Comparison of ENCODE assay signal across 2 cellular contexts in the genomic region with DNA sequence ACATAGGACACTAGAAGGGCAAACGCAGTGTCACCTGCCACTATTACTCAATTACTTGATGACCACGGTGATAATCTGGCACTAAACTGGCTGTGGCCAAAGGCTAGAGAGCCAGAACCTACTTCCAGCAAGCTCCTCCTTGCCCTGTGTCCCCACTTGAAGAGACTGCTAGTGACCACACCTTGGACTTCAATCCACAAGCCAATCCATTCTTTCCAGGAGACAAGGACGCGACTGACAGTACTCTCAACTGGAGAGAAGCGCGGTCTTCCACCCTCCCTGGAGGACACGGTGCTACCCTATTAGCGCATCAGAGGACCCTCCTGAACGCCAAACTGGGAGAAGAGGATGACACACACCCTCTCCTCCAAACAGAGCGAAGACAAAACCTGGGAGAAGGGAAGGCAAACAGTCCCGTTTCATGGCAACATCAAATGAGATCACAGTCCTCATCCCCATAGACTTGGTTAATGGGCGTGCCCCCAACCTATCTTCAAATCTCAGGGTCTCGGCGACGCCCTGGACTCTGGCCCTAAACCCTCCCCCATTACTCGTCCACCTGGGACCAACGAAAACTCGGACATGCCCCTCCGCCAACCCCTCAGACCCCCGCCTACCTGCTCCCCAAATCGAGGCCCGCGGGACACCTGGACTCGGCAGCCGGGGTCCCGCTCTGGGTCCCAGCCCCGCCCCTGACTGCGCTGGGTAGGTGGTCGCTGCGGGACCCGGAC.
TF ChIP-seq lines count a peak whose summit lies in the region.

No MANE protein-coding gene starts in this region.

TF ChIP-seq in GM23338, 12 proteins besides CTCF, POLR2A, EP300 and RAD21:
- TF ChIP-seq EZH2phosphoT487 (IDR thresholded peaks at IDR 0.05; ENCODE audit: unreplicated experiment): no peak
- no peak for TF ChIP-seq ZNF331 (CRISPR knock-in tag; IDR thresholded peaks at IDR 0.05; ENCODE audit: low read depth)
- no peak for TF ChIP-seq REST (IDR thresholded peaks at IDR 0.05; ENCODE audit: unreplicated experiment)
- no peak for TF ChIP-seq ZNF114 (CRISPR knock-in tag; IDR thresholded peaks at IDR 0.05)
- TF ChIP-seq JUNB (IDR thresholded peaks at IDR 0.05; ENCODE audit: unreplicated experiment): no peak
- no peak for TF ChIP-seq EZH2 (IDR thresholded peaks at IDR 0.05; ENCODE audit: low read depth, unreplicated experiment)
- TF ChIP-seq POLR2AphosphoS5 (IDR thresholded peaks at IDR 0.05; ENCODE audit: low read depth): no peak

TF ChIP-seq in K562, 482 proteins besides CTCF, POLR2A, EP300 and RAD21:
- no peak for TF ChIP-seq TRIM28 (IDR thresholded peaks at IDR 0.05)
- 0 out of 2 replicates have a peak, but pooled peaks have one; percentile 25 for TF ChIP-seq HBP1 (CRISPR knock-in tag; IDR thresholded peaks at IDR 0.05)
- TF ChIP-seq, protein P1, sequence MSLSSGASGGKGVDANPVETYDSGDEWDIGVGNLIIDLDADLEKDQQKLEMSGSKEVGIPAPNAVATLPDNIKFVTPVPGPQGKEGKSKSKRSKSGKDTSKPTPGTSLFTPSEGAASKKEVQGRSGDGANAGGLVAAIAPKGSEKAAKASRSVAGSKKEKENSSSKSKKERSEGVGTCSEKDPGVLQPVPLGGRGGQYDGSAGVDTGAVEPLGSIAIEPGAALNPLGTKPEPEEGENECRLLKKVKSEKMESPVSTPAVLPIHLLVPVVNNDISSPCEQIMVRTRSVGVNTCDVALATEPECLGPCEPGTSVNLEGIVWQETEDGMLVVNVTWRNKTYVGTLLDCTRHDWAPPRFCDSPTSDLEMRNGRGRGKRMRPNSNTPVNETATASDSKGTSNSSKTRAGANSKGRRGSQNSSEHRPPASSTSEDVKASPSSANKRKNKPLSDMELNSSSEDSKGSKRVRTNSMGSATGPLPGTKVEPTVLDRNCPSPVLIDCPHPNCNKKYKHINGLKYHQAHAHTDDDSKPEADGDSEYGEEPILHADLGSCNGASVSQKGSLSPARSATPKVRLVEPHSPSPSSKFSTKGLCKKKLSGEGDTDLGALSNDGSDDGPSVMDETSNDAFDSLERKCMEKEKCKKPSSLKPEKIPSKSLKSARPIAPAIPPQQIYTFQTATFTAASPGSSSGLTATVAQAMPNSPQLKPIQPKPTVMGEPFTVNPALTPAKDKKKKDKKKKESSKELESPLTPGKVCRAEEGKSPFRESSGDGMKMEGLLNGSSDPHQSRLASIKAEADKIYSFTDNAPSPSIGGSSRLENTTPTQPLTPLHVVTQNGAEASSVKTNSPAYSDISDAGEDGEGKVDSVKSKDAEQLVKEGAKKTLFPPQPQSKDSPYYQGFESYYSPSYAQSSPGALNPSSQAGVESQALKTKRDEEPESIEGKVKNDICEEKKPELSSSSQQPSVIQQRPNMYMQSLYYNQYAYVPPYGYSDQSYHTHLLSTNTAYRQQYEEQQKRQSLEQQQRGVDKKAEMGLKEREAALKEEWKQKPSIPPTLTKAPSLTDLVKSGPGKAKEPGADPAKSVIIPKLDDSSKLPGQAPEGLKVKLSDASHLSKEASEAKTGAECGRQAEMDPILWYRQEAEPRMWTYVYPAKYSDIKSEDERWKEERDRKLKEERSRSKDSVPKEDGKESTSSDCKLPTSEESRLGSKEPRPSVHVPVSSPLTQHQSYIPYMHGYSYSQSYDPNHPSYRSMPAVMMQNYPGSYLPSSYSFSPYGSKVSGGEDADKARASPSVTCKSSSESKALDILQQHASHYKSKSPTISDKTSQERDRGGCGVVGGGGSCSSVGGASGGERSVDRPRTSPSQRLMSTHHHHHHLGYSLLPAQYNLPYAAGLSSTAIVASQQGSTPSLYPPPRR (CRISPR knock-in tag; IDR thresholded peaks at IDR 0.05; ENCODE audit: borderline replicate concordance): no peak
- no peak for TF ChIP-seq RBM15 (IDR thresholded peaks at IDR 0.05; ENCODE audit: insufficient read depth, low read length)
- peak; percentile 19; the same call in 1 of the 2 replicates for TF ChIP-seq ZBTB7A (IDR thresholded peaks at IDR 0.05; ENCODE audit: borderline replicate concordance, control insufficient read depth, low read depth, low read length)
- 0 out of 2 replicates have a peak, but pooled peaks have one; percentile 71 for TF ChIP-seq SUPT5H (IDR thresholded peaks at IDR 0.05)
- peak; percentile 73; the same call in 1 of the 2 replicates for TF ChIP-seq KAT7 (CRISPR knock-in tag; IDR thresholded peaks at IDR 0.05; ENCODE audit: borderline replicate concordance)
- no peak for TF ChIP-seq RUNX1 (IDR thresholded peaks at IDR 0.05; ENCODE audit: low read depth)
- TF ChIP-seq REST (CRISPR knock-in tag; IDR thresholded peaks at IDR 0.05; ENCODE audit: low read depth): no peak
- TF ChIP-seq, protein P2, sequence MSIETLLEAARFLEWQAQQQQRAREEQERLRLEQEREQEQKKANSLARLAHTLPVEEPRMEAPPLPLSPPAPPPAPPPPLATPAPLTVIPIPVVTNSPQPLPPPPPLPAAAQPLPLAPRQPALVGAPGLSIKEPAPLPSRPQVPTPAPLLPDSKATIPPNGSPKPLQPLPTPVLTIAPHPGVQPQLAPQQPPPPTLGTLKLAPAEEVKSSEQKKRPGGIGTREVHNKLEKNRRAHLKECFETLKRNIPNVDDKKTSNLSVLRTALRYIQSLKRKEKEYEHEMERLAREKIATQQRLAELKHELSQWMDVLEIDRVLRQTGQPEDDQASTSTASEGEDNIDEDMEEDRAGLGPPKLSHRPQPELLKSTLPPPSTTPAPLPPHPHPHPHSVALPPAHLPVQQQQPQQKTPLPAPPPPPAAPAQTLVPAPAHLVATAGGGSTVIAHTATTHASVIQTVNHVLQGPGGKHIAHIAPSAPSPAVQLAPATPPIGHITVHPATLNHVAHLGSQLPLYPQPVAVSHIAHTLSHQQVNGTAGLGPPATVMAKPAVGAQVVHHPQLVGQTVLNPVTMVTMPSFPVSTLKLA (conservative IDR thresholded peaks at IDR 0.05): no peak
- TF ChIP-seq E2F6 (IDR thresholded peaks at IDR 0.05; ENCODE audit: borderline replicate concordance in 1 of 2, extremely low read depth in 1 of 2, insufficient read depth in 1 of 2, insufficient read length in 1 of 2, low read depth in 1 of 2, low read length in 1 of 2, poor library complexity in 1 of 2, severe bottlenecking in 1 of 2): no peak
- peak; percentile 58; the same call in 1 of the 2 replicates for TF ChIP-seq GATA2 (CRISPR knock-in tag; IDR thresholded peaks at IDR 0.05)
- TF ChIP-seq MCM7 (IDR thresholded peaks at IDR 0.05): no peak
- 0 out of 2 replicates have a peak, but pooled peaks have one; percentile 12 for TF ChIP-seq NFRKB (IDR thresholded peaks at IDR 0.05; ENCODE audit: low read depth)
- TF ChIP-seq GABPA (tag; conservative IDR thresholded peaks at IDR 0.05; ENCODE audit: low read depth): no peak; the same call in 1 of the 2 replicates
- no peak for TF ChIP-seq MYC (IDR thresholded peaks at IDR 0.05; ENCODE audit: low read depth, low read length)
- no peak for TF ChIP-seq MYC (CRISPR knock-in tag; IDR thresholded peaks at IDR 0.05; ENCODE audit: borderline replicate concordance, low read depth)
- TF ChIP-seq NKRF (IDR thresholded peaks at IDR 0.05; ENCODE audit: borderline replicate concordance): peak; percentile 55; the same call in 1 of the 2 replicates
- peak; percentile 91 for TF ChIP-seq SAP30 (IDR thresholded peaks at IDR 0.05; ENCODE audit: borderline replicate concordance, insufficient read depth, low read depth, low read length, poor library complexity, severe bottlenecking)
